In the genomic region with DNA sequence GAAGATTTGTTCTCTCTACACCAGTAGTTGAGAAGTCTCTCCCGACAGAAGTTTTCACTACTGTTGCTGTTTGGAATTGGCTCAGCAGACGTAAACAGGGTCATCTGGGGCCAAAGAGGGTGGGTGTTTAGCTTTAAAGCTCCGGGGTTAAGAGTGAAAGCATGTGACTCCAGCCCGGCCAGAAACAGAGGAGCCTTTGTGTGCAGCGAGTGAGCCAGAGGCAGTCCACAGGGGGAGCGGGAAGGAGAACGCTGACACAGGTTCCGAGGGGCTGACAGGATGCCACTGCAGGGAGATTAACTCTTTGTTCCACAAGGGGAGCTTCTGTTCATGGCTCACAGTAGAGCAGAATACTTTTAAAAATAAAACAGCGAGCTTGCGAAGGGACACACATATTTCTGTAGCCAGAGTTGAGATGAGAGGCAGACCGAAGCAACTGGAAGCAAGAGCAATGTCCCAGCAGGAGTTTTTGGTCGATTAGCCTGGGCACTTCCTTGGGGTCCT, we compare ENCODE assay signal across 1 cellular context.
TF ChIP-seq lines count a peak whose summit lies in the region.

No MANE protein-coding gene starts in this region.

TF ChIP-seq in HepG2, 621 proteins besides CTCF, POLR2A, EP300 and RAD21 (continued from another document and continues in another):
- TF ChIP-seq KMT2A (CRISPR knock-in tag; IDR thresholded peaks at IDR 0.05) (peak; percentile 65; the same call in 1 of the 2 replicates), ZNF496 (CRISPR knock-in tag; IDR thresholded peaks at IDR 0.05; ENCODE audit: insufficient replicate concordance) (no peak), GPN1 (CRISPR knock-in tag; IDR thresholded peaks at IDR 0.05; ENCODE audit: borderline replicate concordance) (no peak), SNAPC5 (CRISPR knock-in tag; IDR thresholded peaks at IDR 0.05; ENCODE audit: borderline replicate concordance) (no peak), ZNF841 (CRISPR knock-in tag; IDR thresholded peaks at IDR 0.05; ENCODE audit: borderline replicate concordance) (no peak), MXD3 (CRISPR knock-in tag; IDR thresholded peaks at IDR 0.05) (peak; percentile 17; the same call in 1 of the 2 replicates), ZSCAN12 (CRISPR knock-in tag; IDR thresholded peaks at IDR 0.05) (no peak; the same call in 1 of the 2 replicates), FOXJ3 (CRISPR knock-in tag; IDR thresholded peaks at IDR 0.05; ENCODE audit: borderline replicate concordance) (peak; percentile 78; the same call in 1 of the 2 replicates), ZNF44 (CRISPR knock-in tag; IDR thresholded peaks at IDR 0.05) (no peak), ATF7 (IDR thresholded peaks at IDR 0.05) (no peak), ATF7 (CRISPR knock-in tag; IDR thresholded peaks at IDR 0.05) (no peak), ZBTB33 (CRISPR knock-in tag; IDR thresholded peaks at IDR 0.05) (no peak), ZNF12 (CRISPR knock-in tag; IDR thresholded peaks at IDR 0.05) (0 out of 2 replicates have a peak, but pooled peaks have one; percentile 18), JUND (CRISPR knock-in tag; IDR thresholded peaks at IDR 0.05) (no peak), ZXDC (CRISPR knock-in tag; IDR thresholded peaks at IDR 0.05) (no peak), HDAC6 (IDR thresholded peaks at IDR 0.05; ENCODE audit: low read depth, low read length) (no peak), RFXANK (CRISPR knock-in tag; IDR thresholded peaks at IDR 0.05) (0 out of 2 replicates have a peak, but pooled peaks have one; percentile 35), HDAC1 (CRISPR knock-in tag; IDR thresholded peaks at IDR 0.05) (no peak; the same call in 1 of the 2 replicates), HNF4G (IDR thresholded peaks at IDR 0.05; ENCODE audit: borderline replicate concordance, low read depth, low read length) (0 out of 2 replicates have a peak, but pooled peaks have one; percentile 45), HNF4G (CRISPR knock-in tag; IDR thresholded peaks at IDR 0.05; ENCODE audit: borderline replicate concordance, low read depth) (peak; percentile 34; the same call in 1 of the 2 replicates), FOXC1 (CRISPR knock-in tag; IDR thresholded peaks at IDR 0.05; ENCODE audit: borderline replicate concordance) (no peak; the same call in 1 of the 2 replicates), ZNF383 (CRISPR knock-in tag; IDR thresholded peaks at IDR 0.05; ENCODE audit: borderline replicate concordance) (no peak), CHCHD3 (CRISPR knock-in tag; IDR thresholded peaks at IDR 0.05) (no peak), ZBTB40 (IDR thresholded peaks at IDR 0.05) (no peak), ZBTB40 (CRISPR knock-in tag; IDR thresholded peaks at IDR 0.05) (no peak; the same call in 1 of the 2 replicates), ZBTB42 (CRISPR knock-in tag; IDR thresholded peaks at IDR 0.05) (no peak), ZNF337 (CRISPR knock-in tag; IDR thresholded peaks at IDR 0.05; ENCODE audit: borderline replicate concordance, low read depth) (no peak), RBM39 (IDR thresholded peaks at IDR 0.05; ENCODE audit: low read depth, low read length, poor library complexity, severe bottlenecking) (no peak), ETV6 (CRISPR knock-in tag; conservative IDR thresholded peaks at IDR 0.05) (no peak), SIN3B (IDR thresholded peaks at IDR 0.05; ENCODE audit: low read length) (no peak), ZNF775 (CRISPR knock-in tag; IDR thresholded peaks at IDR 0.05; ENCODE audit: borderline replicate concordance) (0 out of 2 replicates have a peak, but pooled peaks have one; percentile 25), ZNF597 (CRISPR knock-in tag; IDR thresholded peaks at IDR 0.05) (no peak), SKI (IDR thresholded peaks at IDR 0.05; ENCODE audit: partially characterized antibody) (peak; percentile 93)
- TF ChIP-seq, protein P1, sequence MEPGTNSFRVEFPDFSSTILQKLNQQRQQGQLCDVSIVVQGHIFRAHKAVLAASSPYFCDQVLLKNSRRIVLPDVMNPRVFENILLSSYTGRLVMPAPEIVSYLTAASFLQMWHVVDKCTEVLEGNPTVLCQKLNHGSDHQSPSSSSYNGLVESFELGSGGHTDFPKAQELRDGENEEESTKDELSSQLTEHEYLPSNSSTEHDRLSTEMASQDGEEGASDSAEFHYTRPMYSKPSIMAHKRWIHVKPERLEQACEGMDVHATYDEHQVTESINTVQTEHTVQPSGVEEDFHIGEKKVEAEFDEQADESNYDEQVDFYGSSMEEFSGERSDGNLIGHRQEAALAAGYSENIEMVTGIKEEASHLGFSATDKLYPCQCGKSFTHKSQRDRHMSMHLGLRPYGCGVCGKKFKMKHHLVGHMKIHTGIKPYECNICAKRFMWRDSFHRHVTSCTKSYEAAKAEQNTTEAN (CRISPR knock-in tag; conservative IDR thresholded peaks at IDR 0.05), result peak; percentile 74
- TF ChIP-seq, protein P2, sequence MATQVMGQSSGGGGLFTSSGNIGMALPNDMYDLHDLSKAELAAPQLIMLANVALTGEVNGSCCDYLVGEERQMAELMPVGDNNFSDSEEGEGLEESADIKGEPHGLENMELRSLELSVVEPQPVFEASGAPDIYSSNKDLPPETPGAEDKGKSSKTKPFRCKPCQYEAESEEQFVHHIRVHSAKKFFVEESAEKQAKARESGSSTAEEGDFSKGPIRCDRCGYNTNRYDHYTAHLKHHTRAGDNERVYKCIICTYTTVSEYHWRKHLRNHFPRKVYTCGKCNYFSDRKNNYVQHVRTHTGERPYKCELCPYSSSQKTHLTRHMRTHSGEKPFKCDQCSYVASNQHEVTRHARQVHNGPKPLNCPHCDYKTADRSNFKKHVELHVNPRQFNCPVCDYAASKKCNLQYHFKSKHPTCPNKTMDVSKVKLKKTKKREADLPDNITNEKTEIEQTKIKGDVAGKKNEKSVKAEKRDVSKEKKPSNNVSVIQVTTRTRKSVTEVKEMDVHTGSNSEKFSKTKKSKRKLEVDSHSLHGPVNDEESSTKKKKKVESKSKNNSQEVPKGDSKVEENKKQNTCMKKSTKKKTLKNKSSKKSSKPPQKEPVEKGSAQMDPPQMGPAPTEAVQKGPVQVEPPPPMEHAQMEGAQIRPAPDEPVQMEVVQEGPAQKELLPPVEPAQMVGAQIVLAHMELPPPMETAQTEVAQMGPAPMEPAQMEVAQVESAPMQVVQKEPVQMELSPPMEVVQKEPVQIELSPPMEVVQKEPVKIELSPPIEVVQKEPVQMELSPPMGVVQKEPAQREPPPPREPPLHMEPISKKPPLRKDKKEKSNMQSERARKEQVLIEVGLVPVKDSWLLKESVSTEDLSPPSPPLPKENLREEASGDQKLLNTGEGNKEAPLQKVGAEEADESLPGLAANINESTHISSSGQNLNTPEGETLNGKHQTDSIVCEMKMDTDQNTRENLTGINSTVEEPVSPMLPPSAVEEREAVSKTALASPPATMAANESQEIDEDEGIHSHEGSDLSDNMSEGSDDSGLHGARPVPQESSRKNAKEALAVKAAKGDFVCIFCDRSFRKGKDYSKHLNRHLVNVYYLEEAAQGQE (IDR thresholded peaks at IDR 0.05; ENCODE audit: borderline replicate concordance in 1 of 2, low read depth in 1 of 2, low read length in 2 of 2), result no peak
